Comparison of ENCODE assay signal across 12 cellular contexts in genomic region chr1:75136921-75137641, GRCh38. TPM values are rescaled to one million over a fixed set of nuclear protein-coding genes. Genes with fewer than 3 reads are reported as not detected.
DNase-seq lines count a peak whose midpoint lies in the region; ATAC-seq and TF ChIP-seq lines count a peak whose summit lies in the region.
"Had no signal": no experiment of that assay in that cellular context is flagged by ENCODE, and none has a peak within 500 bp of the region (broad histone marks: within the 10 kb centered on the region; RNA-seq: fewer than 3 reads in every experiment).

No MANE protein-coding gene starts in this region.

- no peak overlapping the region for H3K27ac ChIP-seq in iPS-20b (ENCODE audit: low read length)
- no peak overlapping the region for H3K27ac ChIP-seq in testis
- H3K27ac ChIP-seq: prostate gland had no signal

- no peak for ATAC-seq in GM19324 (IDR thresholded peaks at IDR 0.05; ENCODE audit: low FRiP score, unreplicated experiment)

- H3K9ac ChIP-seq in adipocyte (ENCODE audit: low read length): no peak overlapping the region
- H3K9ac ChIP-seq in iPS-20b (ENCODE audit: low read depth, low read length): no peak overlapping the region

- H3K4me3 ChIP-seq in adipocyte (ENCODE audit: low read length) (peak overlapping the region; percentile 50), iPS-20b (ENCODE audit: low read length) (peak overlapping the region; percentile 66), testis (peak overlapping the region; percentile 39 to 55)
- H3K4me3 ChIP-seq: lung, prostate gland had no signal

- H3K4me1 ChIP-seq in adipocyte (ENCODE audit: control insufficient read depth, insufficient read depth, low read length): peaks cover 9% of the 10 kb centered on the region
- H3K4me1 ChIP-seq in iPS-20b (ENCODE audit: insufficient read depth, low read length): peaks cover 17% of the 10 kb centered on the region; the same call in 1 of the 2 replicates
- H3K4me1 ChIP-seq in testis: no peaks in the 10 kb centered on the region
- H3K4me1 ChIP-seq: prostate gland had no signal

- H3K9me3 ChIP-seq in adipocyte (ENCODE audit: control insufficient read depth, low read length) (peaks cover 5% of the 10 kb centered on the region), iPS-20b (ENCODE audit: insufficient read depth, low read depth, low read length) (no peaks in the 10 kb centered on the region), testis (no peaks in the 10 kb centered on the region)
- H3K9me3 ChIP-seq: prostate gland had no signal

- no peaks in the 10 kb centered on the region for H3K36me3 ChIP-seq in adipocyte (ENCODE audit: control insufficient read depth, insufficient read depth, low read length, severe bottlenecking)
- no peaks in the 10 kb centered on the region for H3K36me3 ChIP-seq in iPS-20b (ENCODE audit: insufficient read depth, low read depth, low read length)
- H3K36me3 ChIP-seq in testis (ENCODE audit: low read depth, missing control alignments): no peaks in the 10 kb centered on the region
- H3K36me3 ChIP-seq: prostate gland had no signal

- TF ChIP-seq POLR2A in testis (IDR thresholded peaks at IDR 0.05): no peak

- DNase-seq in NCI-H82 (lab: John Stamatoyannopoulos, UW) (peak; percentile 23), NCI-H82 treated with DMSO at 0.1 percent for 48 hours (lab: John Stamatoyannopoulos, UW; ENCODE audit: unreplicated experiment) (no peak), adipocyte (ENCODE audit: low read depth) (peak; percentile 68), testis (no peak), Kasumi-1 (lab: John Stamatoyannopoulos, UW) (no peak)
- no peak for DNase-seq in activated CD4-positive, alpha-beta T cell treated with anti-CD3 and anti-CD28 coated beads, Interleukin-2, amount 50 U/mL, for 48 hours
- DNase-seq: activated gamma-delta T cell had no signal

- H3K27me3 ChIP-seq in adipocyte (replicated peaks; ENCODE audit: control insufficient read depth, insufficient read depth, low read length) (peaks cover 60% of the 10 kb centered on the region), iPS-20b (ENCODE audit: insufficient read depth, low read length) (peaks cover 88% of the 10 kb centered on the region), testis (peaks cover 3% of the 10 kb centered on the region)

- TF ChIP-seq CTCF in testis (IDR thresholded peaks at IDR 0.05): no peak

- intact Hi-C loops in testis (cut with DNase I; ENCODE audit: low total_unique reads): no loop called here

- 4 to 10% methylated on average over 26 to 34 of the region's 37 CpGs for WGBS in testis, 2 donors

RNA-seq across cellular contexts. Expression of gene LHX8, which starts 2.9 kb away (rescaled TPM):
- total RNA-seq in testis: 1 to 10 TPM; 1.4 to 2.9 TPM
- 1.7 TPM for polyA plus RNA-seq in testis (ENCODE audit: insufficient read depth, low read depth, low replicate concordance)
- total RNA-seq: lung, NCI-H460 had no signal
- polyA plus RNA-seq: lung had no signal

Comparison
In these comparisons a context has a peak if more than half of its experiments do, and no peak if none do; other contexts are left out.
1. DNase-seq: peak in NCI-H82 (single experiment) and adipocyte (single experiment); none in NCI-H82 treated with DMSO at 0.1 percent for 48 hours (single experiment), testis (single experiment), activated CD4-positive, alpha-beta T cell treated with anti-CD3 and anti-CD28 coated beads, Interleukin-2, amount 50 U/mL, for 48 hours (0 of 2) and Kasumi-1 (0 of 2).
2. Peak in every context shown above with its lines, with median percentiles within 50 percentile points of each other: H3K4me3 ChIP-seq.